16 cellular contexts compared by ENCODE assay signal in genomic region chr13:97119899-97120745, GRCh38.
A peak's percentile ranks its signal among the peaks of the same experiment; 100 is the strongest.
DNase-seq lines count a peak whose midpoint lies in the region; ATAC-seq lines count a peak whose summit lies in the region.
"Had no signal": no experiment of that assay in that cellular context is flagged by ENCODE, and none has a peak within 500 bp of the region (broad histone marks: within the 10 kb centered on the region; RNA-seq: fewer than 3 reads in every experiment).

No MANE protein-coding gene starts in this region.

- no peak overlapping the region for H3K4me3 Mint-ChIP-seq in activated CD4-positive, alpha-beta memory T cell treated with anti-CD3 and anti-CD28 coated beads for 36 hours
- no peak overlapping the region for H3K4me3 Mint-ChIP-seq in activated CD4-positive, alpha-beta memory T cell treated with anti-CD3 and anti-CD28 coated beads, Interleukin-2, amount 10 ng/mL, durations not matched to agents 7 days and 5 days

- no peak overlapping the region for H3K27ac Mint-ChIP-seq in activated CD4-positive, alpha-beta memory T cell treated with anti-CD3 and anti-CD28 coated beads for 36 hours
- H3K27ac Mint-ChIP-seq in activated CD4-positive, alpha-beta memory T cell treated with anti-CD3 and anti-CD28 coated beads, Interleukin-2, amount 10 ng/mL, durations not matched to agents 7 days and 5 days: no peak overlapping the region

- no peak overlapping the region for H3K4me3 ChIP-seq in MG63
- no peak overlapping the region for H3K4me3 ChIP-seq in skeletal muscle cell (ENCODE audit: low read depth, low read length)
- H3K4me3 ChIP-seq: pancreas had no signal

- peak; percentile 32 for DNase-seq in activated CD4-positive, alpha-beta memory T cell treated with anti-CD3 and anti-CD28 coated beads for 36 hours
- DNase-seq in activated CD4-positive, alpha-beta memory T cell treated with anti-CD3 and anti-CD28 coated beads, Interleukin-2, amount 10 ng/mL, durations not matched to agents 7 days and 5 days: no peak
- DNase-seq in MG63: peak; percentile 44
- no peak for DNase-seq in epithelial cell of prostate (ENCODE audit: low read depth, low spot score)
- DNase-seq in skeletal muscle cell (ENCODE audit: low read depth): peak; percentile 17
- no peak for DNase-seq in T-helper 1 cell
- no peak for DNase-seq in NCI-H187 treated with DMSO at 0.1 percent for 48 hours (lab: John Stamatoyannopoulos, UW)
- DNase-seq: ACHN; activated CD4-positive, CD25-positive, alpha-beta regulatory T cell; cortex of kidney; NCI-H1930; NCI-H524 treated with DMSO at 0.1 percent for 48 hours; pancreas; stimulated activated CD4-positive, alpha-beta T cell treated with anti-CD3 and anti-CD28 coated beads, Interleukin-12 subunit alpha, Interleukin-12 subunit beta, amount 100 ng/mL, for 4 hours had no signal

- CTCF ChIA-PET in activated CD4-positive, alpha-beta memory T cell treated with anti-CD3 and anti-CD28 coated beads for 36 hours (lab: Charles Lee): interaction anchor here (1.6 to 1.8 kb wide), 2 partner anchors 10 to 239 kb away, joined by 5 read pairs; no protein-coding TSS in a partner anchor
- CTCF ChIA-PET in activated CD4-positive, alpha-beta memory T cell treated with anti-CD3 and anti-CD28 coated beads, Interleukin-2, amount 10 ng/mL, durations not matched to agents 7 days and 5 days (lab: Charles Lee): no interaction called here

- no peaks in the 10 kb centered on the region for H3K27me3 ChIP-seq in MG63
- H3K27me3 ChIP-seq: pancreas had no signal

- ATAC-seq in HG03045 (IDR thresholded peaks at IDR 0.05; ENCODE audit: unreplicated experiment): no peak
- ATAC-seq: pancreas had no signal

- H3K36me3 Mint-ChIP-seq in activated CD4-positive, alpha-beta memory T cell treated with anti-CD3 and anti-CD28 coated beads for 36 hours: no peaks in the 10 kb centered on the region
- no peaks in the 10 kb centered on the region for H3K36me3 Mint-ChIP-seq in activated CD4-positive, alpha-beta memory T cell treated with anti-CD3 and anti-CD28 coated beads, Interleukin-2, amount 10 ng/mL, durations not matched to agents 7 days and 5 days (ENCODE audit: low read depth)

- no peaks in the 10 kb centered on the region for H3K36me3 ChIP-seq in MG63
- H3K36me3 ChIP-seq: pancreas had no signal

- peaks cover 20% of the 10 kb centered on the region for H3K4me1 Mint-ChIP-seq in activated CD4-positive, alpha-beta memory T cell treated with anti-CD3 and anti-CD28 coated beads for 36 hours (ENCODE audit: low read depth)
- H3K4me1 Mint-ChIP-seq in activated CD4-positive, alpha-beta memory T cell treated with anti-CD3 and anti-CD28 coated beads, Interleukin-2, amount 10 ng/mL, durations not matched to agents 7 days and 5 days: peaks cover 7% of the 10 kb centered on the region

- no peaks in the 10 kb centered on the region for H3K9me3 ChIP-seq in MG63
- H3K9me3 ChIP-seq: pancreas had no signal

- POLR2A ChIA-PET in activated CD4-positive, alpha-beta memory T cell treated with anti-CD3 and anti-CD28 coated beads for 36 hours (lab: Charles Lee): no interaction called here
- POLR2A ChIA-PET in activated CD4-positive, alpha-beta memory T cell treated with anti-CD3 and anti-CD28 coated beads, Interleukin-2, amount 10 ng/mL, durations not matched to agents 7 days and 5 days (lab: Charles Lee): no interaction called here

- H3K27ac ChIP-seq in epithelial cell of prostate: peak overlapping the region; percentile 64
- H3K27ac ChIP-seq: HL-60, pancreas had no signal

- H3K27me3 Mint-ChIP-seq in activated CD4-positive, alpha-beta memory T cell treated with anti-CD3 and anti-CD28 coated beads for 36 hours: peaks cover 44% of the 10 kb centered on the region
- peaks cover 23% of the 10 kb centered on the region for H3K27me3 Mint-ChIP-seq in activated CD4-positive, alpha-beta memory T cell treated with anti-CD3 and anti-CD28 coated beads, Interleukin-2, amount 10 ng/mL, durations not matched to agents 7 days and 5 days

- intact Hi-C loops in activated CD4-positive, alpha-beta memory T cell treated with anti-CD3 and anti-CD28 coated beads for 36 hours (cut with micrococcal nuclease): no loop called here

- H3K9me3 Mint-ChIP-seq in activated CD4-positive, alpha-beta memory T cell treated with anti-CD3 and anti-CD28 coated beads for 36 hours: no peaks in the 10 kb centered on the region
- no peaks in the 10 kb centered on the region for H3K9me3 Mint-ChIP-seq in activated CD4-positive, alpha-beta memory T cell treated with anti-CD3 and anti-CD28 coated beads, Interleukin-2, amount 10 ng/mL, durations not matched to agents 7 days and 5 days

Comparison
In these comparisons a context has a peak if more than half of its experiments do, and no peak if none do; other contexts are left out.
1. DNase-seq: peak in activated CD4-positive, alpha-beta memory T cell treated with anti-CD3 and anti-CD28 coated beads for 36 hours (single experiment), MG63 (single experiment) and skeletal muscle cell (single experiment); none in activated CD4-positive, alpha-beta memory T cell treated with anti-CD3 and anti-CD28 coated beads, Interleukin-2, amount 10 ng/mL, durations not matched to agents 7 days and 5 days (single experiment), epithelial cell of prostate (single experiment), T-helper 1 cell (0 of 5) and NCI-H187 treated with DMSO at 0.1 percent for 48 hours (single experiment).